14 cellular contexts compared by ENCODE assay signal in the genomic region with DNA sequence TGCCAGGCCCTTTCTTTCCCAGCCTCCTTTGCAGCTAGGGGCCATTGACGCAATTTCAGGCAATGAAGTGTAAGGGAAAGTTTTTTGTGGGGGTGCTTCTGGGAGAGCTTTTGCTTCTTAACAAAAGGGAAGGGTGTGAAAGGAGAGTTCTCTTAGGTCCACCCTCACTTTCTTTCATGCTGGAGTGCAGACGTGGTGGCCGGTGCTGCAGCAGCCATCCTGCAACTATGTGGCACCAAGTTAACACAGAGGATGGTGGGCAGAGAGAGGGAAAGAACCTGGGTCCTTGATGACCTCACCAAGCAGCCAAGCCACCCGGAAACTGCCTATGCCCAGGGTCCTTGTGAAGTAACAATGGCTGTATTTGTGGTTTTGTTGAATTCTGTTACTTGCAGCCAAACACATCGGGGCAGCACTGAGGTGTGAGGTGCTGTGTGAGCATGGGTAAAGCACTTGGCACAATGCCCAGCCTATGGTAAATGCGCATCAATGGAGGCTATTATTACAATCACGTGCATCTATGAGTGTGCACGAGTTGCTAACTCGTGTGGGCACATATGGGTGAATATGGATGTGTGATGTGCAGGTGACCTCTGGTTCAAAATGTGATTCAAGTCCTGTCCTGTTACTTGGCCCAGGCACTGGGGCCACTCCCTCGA.
DNase-seq lines count a peak whose midpoint lies in the region; ATAC-seq, FAIRE-seq and TF ChIP-seq lines count a peak whose summit lies in the region.
"Had no signal": no experiment of that assay in that cellular context is flagged by ENCODE, and none has a peak within 500 bp of the region (broad histone marks: within the 10 kb centered on the region; RNA-seq: fewer than 3 reads in every experiment).

No MANE protein-coding gene starts in this region.

- ATAC-seq in GM21576 (IDR thresholded peaks at IDR 0.05; ENCODE audit: unreplicated experiment), result no peak
- ATAC-seq: heart left ventricle had no signal

- H3K36me3 ChIP-seq in sigmoid colon, result no peaks in the 10 kb centered on the region
- H3K36me3 ChIP-seq: adrenal gland, breast epithelium, heart left ventricle, uterus had no signal

- H3K4me1 ChIP-seq in sigmoid colon, result peaks cover 0 to 73% (median 64%) of the 10 kb centered on the region in 4 donors

- H3K9me3 ChIP-seq in sigmoid colon, result no peaks in the 10 kb centered on the region
- H3K9me3 ChIP-seq: adrenal gland, breast epithelium, heart left ventricle, uterus had no signal

- H3K27me3 ChIP-seq in sigmoid colon, result no peaks in the 10 kb centered on the region
- H3K27me3 ChIP-seq: adrenal gland, breast epithelium, heart left ventricle, uterus had no signal

- no peak for TF ChIP-seq EP300 in sigmoid colon (IDR thresholded peaks at IDR 0.05)

- H3K4me3 ChIP-seq in sigmoid colon, result no peak overlapping the region
- H3K4me3 ChIP-seq: adrenal gland, breast epithelium, heart left ventricle, uterus had no signal

- WGBS in sigmoid colon, 2 donors, result 80 to 94% methylated on average over 10 of the region's 10 CpGs

- DNase-seq in HT-29 (ENCODE audit: low spot score), result peak; percentile 46
- DNase-seq in NCI-H2171 treated with DMSO at 0.1 percent for 48 hours (lab: John Stamatoyannopoulos, UW), result peak; percentile 33
- DNase-seq in sigmoid colon, result no peak
- no peak for DNase-seq in NCI-H2227 (lab: John Stamatoyannopoulos, UW; ENCODE audit: unreplicated experiment)
- no peak for DNase-seq in GM12892 (ENCODE audit: insufficient read length)
- DNase-seq: adrenal gland, NCI-H2081 treated with DMSO at 0.1 percent for 48 hours, nephron progenitor cell, uterus had no signal

- H3K27ac ChIP-seq in cingulate gyrus (ENCODE audit: low read depth, low read length) (peak overlapping the region; percentile 2), sigmoid colon (peak overlapping the region in 3 of 4 donors; percentile 76 to 90 (median 84))
- H3K27ac ChIP-seq: adrenal gland, breast epithelium, uterus had no signal

- intact Hi-C loops in sigmoid colon (cut with DNase I), result loop anchor here (2.0 to 10.0 kb wide), 2 partner anchors 177 to 215 kb away; no protein-coding TSS in a partner anchor

- FAIRE-seq in GM12892 (lab: Jason Lieb, UNC), result no peak
- FAIRE-seq: G401.6 had no signal

- TF ChIP-seq CTCF in sigmoid colon (IDR thresholded peaks at IDR 0.05), result no peak

- TF ChIP-seq POLR2A in sigmoid colon (IDR thresholded peaks at IDR 0.05) (no peak), GM12892 (IDR thresholded peaks at IDR 0.05; ENCODE audit: low read depth, low read length) (no peak)

Comparison
In these comparisons a context has a peak if more than half of its experiments do, and no peak if none do; other contexts are left out.
1. DNase-seq: peak in HT-29 (single experiment) and NCI-H2171 treated with DMSO at 0.1 percent for 48 hours (single experiment); none in sigmoid colon (single experiment), NCI-H2227 (single experiment) and GM12892 (single experiment).